2 cellular contexts compared by ENCODE assay signal in genomic region chr19:18291019-18291524, GRCh38.
TF ChIP-seq lines count a peak whose summit lies in the region.

No MANE protein-coding gene starts in this region.

TF ChIP-seq in SK-N-SH, 30 proteins besides CTCF, POLR2A, EP300 and RAD21 (continued from another document):
- TF ChIP-seq, protein P1, sequence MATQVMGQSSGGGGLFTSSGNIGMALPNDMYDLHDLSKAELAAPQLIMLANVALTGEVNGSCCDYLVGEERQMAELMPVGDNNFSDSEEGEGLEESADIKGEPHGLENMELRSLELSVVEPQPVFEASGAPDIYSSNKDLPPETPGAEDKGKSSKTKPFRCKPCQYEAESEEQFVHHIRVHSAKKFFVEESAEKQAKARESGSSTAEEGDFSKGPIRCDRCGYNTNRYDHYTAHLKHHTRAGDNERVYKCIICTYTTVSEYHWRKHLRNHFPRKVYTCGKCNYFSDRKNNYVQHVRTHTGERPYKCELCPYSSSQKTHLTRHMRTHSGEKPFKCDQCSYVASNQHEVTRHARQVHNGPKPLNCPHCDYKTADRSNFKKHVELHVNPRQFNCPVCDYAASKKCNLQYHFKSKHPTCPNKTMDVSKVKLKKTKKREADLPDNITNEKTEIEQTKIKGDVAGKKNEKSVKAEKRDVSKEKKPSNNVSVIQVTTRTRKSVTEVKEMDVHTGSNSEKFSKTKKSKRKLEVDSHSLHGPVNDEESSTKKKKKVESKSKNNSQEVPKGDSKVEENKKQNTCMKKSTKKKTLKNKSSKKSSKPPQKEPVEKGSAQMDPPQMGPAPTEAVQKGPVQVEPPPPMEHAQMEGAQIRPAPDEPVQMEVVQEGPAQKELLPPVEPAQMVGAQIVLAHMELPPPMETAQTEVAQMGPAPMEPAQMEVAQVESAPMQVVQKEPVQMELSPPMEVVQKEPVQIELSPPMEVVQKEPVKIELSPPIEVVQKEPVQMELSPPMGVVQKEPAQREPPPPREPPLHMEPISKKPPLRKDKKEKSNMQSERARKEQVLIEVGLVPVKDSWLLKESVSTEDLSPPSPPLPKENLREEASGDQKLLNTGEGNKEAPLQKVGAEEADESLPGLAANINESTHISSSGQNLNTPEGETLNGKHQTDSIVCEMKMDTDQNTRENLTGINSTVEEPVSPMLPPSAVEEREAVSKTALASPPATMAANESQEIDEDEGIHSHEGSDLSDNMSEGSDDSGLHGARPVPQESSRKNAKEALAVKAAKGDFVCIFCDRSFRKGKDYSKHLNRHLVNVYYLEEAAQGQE (IDR thresholded peaks at IDR 0.05; ENCODE audit: low read depth, low read length), result no peak
- no peak for TF ChIP-seq IRF3 (IDR thresholded peaks at IDR 0.05; ENCODE audit: low read depth, low read length)
- no peak for TF ChIP-seq SIN3A (IDR thresholded peaks at IDR 0.05; ENCODE audit: borderline replicate concordance, low read depth, low read length)
- no peak for TF ChIP-seq RFX5 (IDR thresholded peaks at IDR 0.05; ENCODE audit: low read length)
- TF ChIP-seq ZBTB33 (IDR thresholded peaks at IDR 0.05; ENCODE audit: borderline replicate concordance, low read depth), result no peak
- TF ChIP-seq MEF2A (IDR thresholded peaks at IDR 0.05; ENCODE audit: borderline replicate concordance, low read depth), result no peak
- no peak for TF ChIP-seq MXI1 (IDR thresholded peaks at IDR 0.05; ENCODE audit: low read depth, low read length)
- 0 out of 2 replicates have a peak, but pooled peaks have one; percentile 32 for TF ChIP-seq RCOR1 (IDR thresholded peaks at IDR 0.05; ENCODE audit: low read length)
- TF ChIP-seq YY1 (IDR thresholded peaks at IDR 0.05; ENCODE audit: low read depth), result no peak

TF ChIP-seq in SK-N-SH treated with all-trans-retinoic acid at 6 μM for 48 hours, 23 proteins besides CTCF, POLR2A, EP300 and RAD21 (continued from another document):
- TF ChIP-seq TSHZ2 (CRISPR knock-in tag; IDR thresholded peaks at IDR 0.05) (no peak), CSDC2 (CRISPR knock-in tag; IDR thresholded peaks at IDR 0.05) (no peak), ZNF565 (CRISPR knock-in tag; conservative IDR thresholded peaks at IDR 0.05; ENCODE audit: low read depth) (no peak), SNAI2 (CRISPR knock-in tag; IDR thresholded peaks at IDR 0.05) (no peak), ZNF70 (CRISPR knock-in tag; IDR thresholded peaks at IDR 0.05) (no peak), ARNTL (CRISPR knock-in tag; IDR thresholded peaks at IDR 0.05; ENCODE audit: borderline replicate concordance, low read depth) (no peak), TOX (CRISPR knock-in tag; IDR thresholded peaks at IDR 0.05; ENCODE audit: borderline replicate concordance) (no peak), PPARA (CRISPR knock-in tag; IDR thresholded peaks at IDR 0.05; ENCODE audit: borderline replicate concordance) (no peak), ISL1 (CRISPR knock-in tag; IDR thresholded peaks at IDR 0.05) (no peak), TCF4 (CRISPR knock-in tag; IDR thresholded peaks at IDR 0.05; ENCODE audit: borderline replicate concordance) (no peak), ESRRG (CRISPR knock-in tag; IDR thresholded peaks at IDR 0.05) (no peak), ZNF8 (CRISPR knock-in tag; IDR thresholded peaks at IDR 0.05) (no peak)
- TF ChIP-seq, protein P2, sequence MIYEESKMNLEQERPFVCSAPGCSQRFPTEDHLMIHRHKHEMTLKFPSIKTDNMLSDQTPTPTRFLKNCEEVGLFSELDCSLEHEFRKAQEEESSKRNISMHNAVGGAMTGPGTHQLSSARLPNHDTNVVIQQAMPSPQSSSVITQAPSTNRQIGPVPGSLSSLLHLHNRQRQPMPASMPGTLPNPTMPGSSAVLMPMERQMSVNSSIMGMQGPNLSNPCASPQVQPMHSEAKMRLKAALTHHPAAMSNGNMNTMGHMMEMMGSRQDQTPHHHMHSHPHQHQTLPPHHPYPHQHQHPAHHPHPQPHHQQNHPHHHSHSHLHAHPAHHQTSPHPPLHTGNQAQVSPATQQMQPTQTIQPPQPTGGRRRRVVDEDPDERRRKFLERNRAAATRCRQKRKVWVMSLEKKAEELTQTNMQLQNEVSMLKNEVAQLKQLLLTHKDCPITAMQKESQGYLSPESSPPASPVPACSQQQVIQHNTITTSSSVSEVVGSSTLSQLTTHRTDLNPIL (CRISPR knock-in tag; IDR thresholded peaks at IDR 0.05; ENCODE audit: low read depth), result no peak
TF ChIP-seq in SK-N-SH treated with all-trans-retinoic acid at 6 μM for 48 hours: peak in this region for 0.
